ENCODE assay signal across 1 cellular context in genomic region chr2:28413152-28413895, GRCh38.
TF ChIP-seq lines count a peak whose summit lies in the region.

No MANE protein-coding gene starts in this region.

TF ChIP-seq in HepG2, 621 proteins besides CTCF, POLR2A, EP300 and RAD21 (continued from another document):
- TF ChIP-seq RXRA (CRISPR knock-in tag; IDR thresholded peaks at IDR 0.05) = peak; percentile 15; the same call in 1 of the 2 replicates
- peak; percentile 46 for TF ChIP-seq STAG1 (CRISPR knock-in tag; IDR thresholded peaks at IDR 0.05)
- TF ChIP-seq POLR2AphosphoS2 (IDR thresholded peaks at IDR 0.05; ENCODE audit: low read depth, low read length) = 0 out of 2 replicates have a peak, but pooled peaks have one; percentile 20
- no peak for TF ChIP-seq ZNF124 (CRISPR knock-in tag; IDR thresholded peaks at IDR 0.05)
- peak; percentile 57 for TF ChIP-seq AGO1 (IDR thresholded peaks at IDR 0.05; ENCODE audit: low read depth, low read length, poor library complexity, severe bottlenecking)
- peak; percentile 23; the same call in 1 of the 2 replicates for TF ChIP-seq IKZF5 (CRISPR knock-in tag; IDR thresholded peaks at IDR 0.05)
- TF ChIP-seq ZNF687 (CRISPR knock-in tag; IDR thresholded peaks at IDR 0.05) = peak; percentile 55
- 0 out of 2 replicates have a peak, but pooled peaks have one; percentile 18 for TF ChIP-seq HNRNPL (IDR thresholded peaks at IDR 0.05; ENCODE audit: low read depth, low read length)
- TF ChIP-seq TFDP1 (CRISPR knock-in tag; IDR thresholded peaks at IDR 0.05; ENCODE audit: borderline replicate concordance) = no peak
- no peak for TF ChIP-seq TMF1 (CRISPR knock-in tag; IDR thresholded peaks at IDR 0.05; ENCODE audit: low read depth)
- TF ChIP-seq FOXK1 (CRISPR knock-in tag; IDR thresholded peaks at IDR 0.05; ENCODE audit: borderline replicate concordance, low read depth) = no peak
- peak; percentile 77 for TF ChIP-seq AGO2 (optimal IDR thresholded peaks at IDR 0.05; ENCODE audit: low read depth, low read length)
TF ChIP-seq in HepG2: peak in this region for 13.
